Comparison of ENCODE assay signal across 8 cellular contexts in the genomic region with DNA sequence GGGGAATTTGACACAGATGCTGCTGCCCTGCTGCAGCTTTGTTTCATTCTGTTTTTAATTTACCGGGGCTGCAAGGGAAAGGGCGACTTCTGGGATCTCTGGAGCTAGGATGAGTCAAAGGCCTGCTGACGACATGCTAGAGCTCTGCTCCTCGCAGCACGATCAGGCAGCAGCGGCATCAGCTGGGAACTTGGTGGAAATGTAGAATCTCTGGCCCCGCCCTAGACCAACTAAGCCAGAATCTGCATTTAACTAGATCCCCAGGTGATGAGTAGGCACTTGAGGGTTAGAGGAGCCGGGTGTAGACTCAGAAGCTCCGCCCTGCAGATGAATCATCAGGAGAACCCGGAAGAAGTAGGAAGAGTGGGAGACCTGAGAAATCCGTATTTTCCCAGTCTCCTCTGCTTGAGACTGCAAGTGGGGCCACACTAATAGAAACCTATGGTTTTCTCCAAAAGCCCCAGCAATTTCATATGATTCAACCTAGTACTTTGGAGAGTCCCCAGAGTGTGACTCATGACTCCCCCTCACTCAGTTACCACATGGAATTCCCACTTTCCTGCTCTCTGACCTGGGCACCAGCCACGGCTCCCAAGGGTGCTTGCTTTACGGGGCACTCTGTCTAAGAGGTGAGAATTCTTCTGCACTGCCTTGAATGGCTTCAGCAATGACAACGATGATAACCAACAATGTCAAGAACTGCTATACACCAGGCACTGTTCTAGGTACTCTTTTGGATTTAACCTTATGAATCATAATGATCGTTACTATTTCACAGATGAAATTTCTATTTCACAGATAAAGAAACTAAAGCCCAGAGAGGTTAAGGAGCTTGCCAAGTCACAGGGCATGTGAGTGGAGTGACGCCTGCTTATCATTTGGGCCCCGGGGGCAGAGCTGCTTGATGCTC. TPM values are rescaled to one million over a fixed set of nuclear protein-coding genes. Genes with fewer than 3 reads are reported as not detected.
A peak's percentile ranks its signal among the peaks of the same experiment; 100 is the strongest.
DNase-seq lines count a peak whose midpoint lies in the region; ATAC-seq and TF ChIP-seq lines count a peak whose summit lies in the region.

No MANE protein-coding gene starts in this region.

- DNase-seq in CD4-positive, CD25-positive, alpha-beta regulatory T cell = peak in 1 of 3 donors; percentile 46
- DNase-seq in SK-N-DZ (ENCODE audit: low spot score) (peak; percentile 79), choroid plexus epithelial cell (ENCODE audit: low read depth) (peak; percentile 95), mucosa of descending colon (peak; percentile 35 to 58 (median 57)), type B pancreatic cell (ENCODE audit: extremely low spot score, unreplicated experiment) (no peak)

- H3K4me1 Mint-ChIP-seq in CD4-positive, CD25-positive, alpha-beta regulatory T cell = peaks cover 3 to 16% (median 10%) of the 10 kb centered on the region in 4 donors
- peaks cover 18% of the 10 kb centered on the region for H3K4me1 Mint-ChIP-seq in type B pancreatic cell (ENCODE audit: unreplicated experiment)

- peaks cover 9% of the 10 kb centered on the region for H3K27me3 Mint-ChIP-seq in CD4-positive, CD25-positive, alpha-beta regulatory T cell
- H3K27me3 Mint-ChIP-seq in type B pancreatic cell = peaks cover 16% of the 10 kb centered on the region

- peaks cover 11% of the 10 kb centered on the region for H3K4me1 ChIP-seq in CD4-positive, CD25-positive, alpha-beta regulatory T cell (ENCODE audit: control insufficient read depth, insufficient read depth, low read length, poor library complexity, severe bottlenecking)
- H3K4me1 ChIP-seq in HUES48 (ENCODE audit: control insufficient read depth, insufficient read depth, low read length) = peaks cover 17% of the 10 kb centered on the region
- H3K4me1 ChIP-seq in mucosa of descending colon (ENCODE audit: low read depth) = no peaks in the 10 kb centered on the region

- H3K4me3 ChIP-seq in CD4-positive, CD25-positive, alpha-beta regulatory T cell (ENCODE audit: low read depth, low read length) = peak overlapping the region; percentile 57
- H3K4me3 ChIP-seq in HUES48 (ENCODE audit: low read depth, low read length) = peak overlapping the region; percentile 17; the same call in 1 of the 2 replicates
- H3K4me3 ChIP-seq in choroid plexus epithelial cell (ENCODE audit: low read depth, low read length) = no peak overlapping the region
- no peak overlapping the region for H3K4me3 ChIP-seq in mucosa of descending colon

- no peak overlapping the region for H3K27ac ChIP-seq in CD4-positive, CD25-positive, alpha-beta regulatory T cell (ENCODE audit: insufficient read depth, low read length, poor library complexity, severe bottlenecking)
- peak overlapping the region; percentile 86 for H3K27ac ChIP-seq in HUES48 (ENCODE audit: low read depth, low read length)

- no peak overlapping the region for H3K9ac ChIP-seq in HUES48 (ENCODE audit: low read depth, low read length)

- peaks cover 0 to 4% (median 0%) of the 10 kb centered on the region in 7 donors for H3K9me3 Mint-ChIP-seq in CD4-positive, CD25-positive, alpha-beta regulatory T cell
- peaks cover 4% of the 10 kb centered on the region for H3K9me3 Mint-ChIP-seq in type B pancreatic cell

- intact Hi-C loops in mucosa of descending colon (cut with DNase I, micrococcal nuclease) = no loop called here

- H3K36me3 Mint-ChIP-seq in CD4-positive, CD25-positive, alpha-beta regulatory T cell = no peaks in the 10 kb centered on the region
- no peaks in the 10 kb centered on the region for H3K36me3 Mint-ChIP-seq in type B pancreatic cell

- peak; percentile 52 to 80 for ATAC-seq in CD4-positive, CD25-positive, alpha-beta regulatory T cell (ENCODE audit: low read depth in 2 of 2)
- ATAC-seq in GM19455 (IDR thresholded peaks at IDR 0.05; ENCODE audit: unreplicated experiment) (peak; percentile 67), mucosa of descending colon (peak; percentile 97), HG03025 (IDR thresholded peaks at IDR 0.05; ENCODE audit: low FRiP score, unreplicated experiment) (no peak)

- no peaks in the 10 kb centered on the region for H3K9me3 ChIP-seq in CD4-positive, CD25-positive, alpha-beta regulatory T cell (ENCODE audit: control insufficient read depth in 2 of 2, low read length in 2 of 2)
- H3K9me3 ChIP-seq in HUES48 (ENCODE audit: control insufficient read depth, insufficient read depth, low read length) (no peaks in the 10 kb centered on the region), mucosa of descending colon (no peaks in the 10 kb centered on the region)

- TF ChIP-seq CTCF in choroid plexus epithelial cell (conservative IDR thresholded peaks at IDR 0.05; ENCODE audit: low read depth, low read length) (peak; percentile 50), mucosa of descending colon (IDR thresholded peaks at IDR 0.05) (no peak), type B pancreatic cell (conservative IDR thresholded peaks at IDR 0.05) (no peak)

- H3K4me3 Mint-ChIP-seq in CD4-positive, CD25-positive, alpha-beta regulatory T cell = peak overlapping the region in 3 of 4 donors; percentile 33 to 70 (median 67)
- H3K4me3 Mint-ChIP-seq in type B pancreatic cell = peak overlapping the region; percentile 27

- no peaks in the 10 kb centered on the region for H3K36me3 ChIP-seq in CD4-positive, CD25-positive, alpha-beta regulatory T cell (ENCODE audit: control insufficient read depth, insufficient read depth, low read length)
- H3K36me3 ChIP-seq in HUES48 (ENCODE audit: control insufficient read depth, insufficient read depth, low read length) = no peaks in the 10 kb centered on the region
- no peaks in the 10 kb centered on the region for H3K36me3 ChIP-seq in mucosa of descending colon (ENCODE audit: low read depth)

- peak overlapping the region in 2 of 3 donors; percentile 3 to 59 for H3K27ac Mint-ChIP-seq in CD4-positive, CD25-positive, alpha-beta regulatory T cell
- H3K27ac Mint-ChIP-seq in type B pancreatic cell = peak overlapping the region; percentile 80

- no peaks in the 10 kb centered on the region for H3K27me3 ChIP-seq in CD4-positive, CD25-positive, alpha-beta regulatory T cell (ENCODE audit: control insufficient read depth, insufficient read depth, low read length)
- H3K27me3 ChIP-seq in HUES48 (ENCODE audit: control insufficient read depth, insufficient read depth, low read length) = no peaks in the 10 kb centered on the region

RNA-seq across cellular contexts. Expression of gene TUBB2B, which starts 18.1 kb away (rescaled TPM):
- total RNA-seq in CD4-positive, CD25-positive, alpha-beta regulatory T cell = 0.91 TPM
- under 1 TPM in 3 of 4 donors, not detected in 1; 0.09 to 0.10 (median 0.10) TPM for polyA plus RNA-seq in CD4-positive, CD25-positive, alpha-beta regulatory T cell
- 757 and 774 TPM in 2 replicates for polyA plus RNA-seq in SK-N-DZ (2014; cell fraction: cytosol; rRNA removed)
- polyA plus RNA-seq in SK-N-DZ (2014; cell fraction: nucleus; rRNA removed) = 230 and 363 TPM in 2 replicates
- 10 to 100 TPM in 1 of 3 donors, 1 to 10 TPM in 1, under 1 TPM in 1; 0.87 to 18.5 (median 3.6) TPM for total RNA-seq in mucosa of descending colon
- total RNA-seq in type B pancreatic cell (ENCODE audit: low replicate concordance) = 37.8 and 158 TPM in 2 replicates

RNA-seq across cellular contexts. Expression of gene PSMG4, which starts 49.4 kb away (rescaled TPM):
- total RNA-seq in CD4-positive, CD25-positive, alpha-beta regulatory T cell = 18.0 TPM
- 10 to 100 TPM; 45.2 to 56.8 (median 52.7) TPM for polyA plus RNA-seq in CD4-positive, CD25-positive, alpha-beta regulatory T cell
- polyA plus RNA-seq in SK-N-DZ (2014; cell fraction: cytosol; rRNA removed) = 33.9 and 48.5 TPM in 2 replicates
- polyA plus RNA-seq in SK-N-DZ (2014; cell fraction: nucleus; rRNA removed) = 52.4 and 61.1 TPM in 2 replicates
- total RNA-seq in mucosa of descending colon = 10 to 100 TPM; 14.8 to 19.8 (median 16.2) TPM
- 18.1 and 24.1 TPM in 2 replicates for total RNA-seq in type B pancreatic cell (ENCODE audit: low replicate concordance)

RNA-seq across cellular contexts. Expression of gene TUBB2A, which starts 52.0 kb away (rescaled TPM):
- total RNA-seq in CD4-positive, CD25-positive, alpha-beta regulatory T cell = 48.0 TPM
- 1 to 10 TPM; 4.8 to 8.0 (median 6.7) TPM for polyA plus RNA-seq in CD4-positive, CD25-positive, alpha-beta regulatory T cell
- 173 and 229 TPM in 2 replicates for polyA plus RNA-seq in SK-N-DZ (2014; cell fraction: cytosol; rRNA removed)
- polyA plus RNA-seq in SK-N-DZ (2014; cell fraction: nucleus; rRNA removed) = 78.9 and 98.7 TPM in 2 replicates
- total RNA-seq in mucosa of descending colon (10 to 100 TPM; 16.4 to 92.8 (median 38.4) TPM), type B pancreatic cell (ENCODE audit: low replicate concordance) (51.8 and 62.9 TPM in 2 replicates)

Comparison
In these comparisons a context has a peak if more than half of its experiments do, and no peak if none do; other contexts are left out.
1. H3K4me3 ChIP-seq: peak in CD4-positive, CD25-positive, alpha-beta regulatory T cell (single experiment) and HUES48 (single experiment); none in choroid plexus epithelial cell (single experiment) and mucosa of descending colon (single experiment).